1 cellular context compared by ENCODE assay signal in the genomic region with DNA sequence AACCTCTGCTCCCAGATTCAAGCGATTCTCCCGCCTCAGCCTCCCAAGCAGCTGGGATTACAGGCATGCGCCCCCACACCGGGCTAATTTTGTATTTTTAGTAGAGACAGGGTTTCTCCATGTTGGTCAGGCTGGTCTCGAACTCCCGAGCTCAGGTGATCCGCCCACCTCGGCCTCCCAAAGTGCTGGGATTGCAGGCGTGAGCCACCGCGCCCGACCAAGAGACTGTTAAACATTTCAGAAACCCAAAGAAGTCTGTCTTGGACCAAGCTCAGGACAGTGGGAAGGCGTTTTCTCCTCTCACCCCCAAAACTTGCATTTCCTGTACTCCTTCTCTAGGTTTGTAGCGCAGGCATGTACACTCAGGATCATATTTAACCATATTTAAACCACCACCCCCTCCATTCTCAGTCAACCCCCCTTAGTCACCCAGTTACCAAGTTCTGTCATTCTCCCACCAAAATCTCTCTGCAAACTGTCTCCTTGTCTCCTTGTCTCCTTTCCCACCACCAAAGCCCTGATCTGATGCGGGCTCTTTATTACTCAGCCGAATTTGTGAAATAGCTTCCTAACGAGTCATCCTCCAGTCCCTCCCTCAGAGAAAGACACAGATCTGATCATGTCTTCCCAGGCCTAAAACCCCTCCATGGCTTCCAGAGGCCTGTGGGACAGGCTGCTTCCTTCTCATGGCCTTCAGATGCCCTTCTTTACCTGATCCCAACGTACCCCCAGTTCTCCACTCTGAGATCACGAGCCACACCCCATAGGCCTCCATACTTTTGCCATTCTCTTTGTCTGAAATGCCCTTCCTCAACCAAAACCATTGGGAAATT.
A peak's percentile ranks its signal among the peaks of the same experiment; 100 is the strongest.
TF ChIP-seq lines count a peak whose summit lies in the region.

No MANE protein-coding gene starts in this region.

TF ChIP-seq in H1, 55 proteins besides CTCF, POLR2A, EP300 and RAD21 (continued from another document):
- TF ChIP-seq TAF1 (IDR thresholded peaks at IDR 0.05; ENCODE audit: low read depth, low read length), result no peak
- TF ChIP-seq JUND (IDR thresholded peaks at IDR 0.05; ENCODE audit: low read length), result peak; percentile 93
